ENCODE assay signal across 15 cellular contexts in genomic region chr3:193870376-193871092, GRCh38.
DNase-seq lines count a peak whose midpoint lies in the region; ATAC-seq and TF ChIP-seq lines count a peak whose summit lies in the region.
"Had no signal": no experiment of that assay in that cellular context is flagged by ENCODE, and none has a peak within 500 bp of the region (broad histone marks: within the 10 kb centered on the region; RNA-seq: fewer than 3 reads in every experiment).

No MANE protein-coding gene starts in this region.

- H3K4me1 Mint-ChIP-seq in MCF 10A (ENCODE audit: insufficient read depth, unreplicated experiment) (peaks cover 71% of the 10 kb centered on the region), endothelial cell (ENCODE audit: unreplicated experiment) (peaks cover 33% of the 10 kb centered on the region)

- H3K56ac ChIP-seq in mesendoderm (ENCODE audit: low read length) = peak overlapping the region; percentile 65

- H2AFZ ChIP-seq in ACC112 (ENCODE audit: low read length, unreplicated experiment) = no peak overlapping the region

- CTCF ChIA-PET in MCF 10A (lab: Yijun Ruan, JAX) = interaction anchor here (0.8 to 2.9 kb wide), 10 partner anchors 12 to 473 kb away, joined by 3 to 17 read pairs (median 4); no protein-coding TSS in a partner anchor

- no CpG with 5 or more reads among the region's 15 CpGs for WGBS in mesendoderm (ENCODE audit: extremely low coverage, insufficient coverage, low lambda C conversion rate)

- no peak overlapping the region for H3K18ac ChIP-seq in mesendoderm (ENCODE audit: low read length)

- no peak overlapping the region for H2BK120ac ChIP-seq in mesendoderm (ENCODE audit: low read depth, low read length)

- H3K27me3 Mint-ChIP-seq in MCF 10A (ENCODE audit: insufficient read depth, unreplicated experiment) (no peaks in the 10 kb centered on the region), endothelial cell (ENCODE audit: unreplicated experiment) (peaks cover 10% of the 10 kb centered on the region)

- TF ChIP-seq CTCF in MCF 10A (IDR thresholded peaks at IDR 0.05; ENCODE audit: unreplicated experiment) = no peak
- TF ChIP-seq CTCF in endothelial cell (IDR thresholded peaks at IDR 0.05; ENCODE audit: unreplicated experiment) = no peak

- H2AK5ac ChIP-seq in mesendoderm (ENCODE audit: low read length) = peak overlapping the region; percentile 3

- peaks cover 4% of the 10 kb centered on the region for H3K27me3 ChIP-seq in ACC112 (ENCODE audit: insufficient read depth, low read length)
- no peaks in the 10 kb centered on the region for H3K27me3 ChIP-seq in mesendoderm (ENCODE audit: insufficient read depth, low read length, poor library complexity)

- H3K4me2 ChIP-seq in mesendoderm (ENCODE audit: low read length) = no peak overlapping the region

- H3K4me1 ChIP-seq in ACC112 (ENCODE audit: control insufficient read depth, insufficient read depth, low read length, unreplicated experiment) (peaks cover 59% of the 10 kb centered on the region), mesendoderm (ENCODE audit: control insufficient read depth, low read depth, low read length) (peaks cover 6% of the 10 kb centered on the region)

- DNase-seq in HK-2 (ENCODE audit: unreplicated experiment) (peak; percentile 20), MCF 10A (ENCODE audit: unreplicated experiment) (peak; percentile 81), mesendoderm (peak; percentile 31), NCI-H82 treated with DMSO at 0.1 percent for 48 hours (lab: John Stamatoyannopoulos, UW; ENCODE audit: unreplicated experiment) (no peak), endothelial cell (ENCODE audit: low spot score) (no peak)
- DNase-seq: central memory CD4-positive, alpha-beta T cell; DMS79 treated with DMSO at 0.1 percent for 48 hours; erythroblast; NCI-H82 had no signal

- ATAC-seq in HG03039 (IDR thresholded peaks at IDR 0.05; ENCODE audit: unreplicated experiment) = no peak
- no peak for ATAC-seq in HG03571 (IDR thresholded peaks at IDR 0.05; ENCODE audit: unreplicated experiment)

- no peak overlapping the region for H2BK15ac ChIP-seq in mesendoderm (replicated peaks; ENCODE audit: low read depth)

- H3K27ac ChIP-seq in ACC112 (ENCODE audit: low read depth, low read length) (no peak overlapping the region), mesendoderm (ENCODE audit: low read depth, low read length) (no peak overlapping the region)
- H3K27ac ChIP-seq: SK-N-MC, VCaP had no signal

- POLR2A ChIA-PET in MCF 10A (lab: Yijun Ruan, JAX) = interaction anchor here (0.6 to 6.6 kb wide), 15 partner anchors 13 to 454 kb away, joined by 3 to 162 read pairs (median 13); partner anchors contain the start of gene HES1

- H3K9ac ChIP-seq in mesendoderm (ENCODE audit: low read length) = no peak overlapping the region

- peak overlapping the region; percentile 24; the same call in 1 of the 2 replicates for H3K4me3 ChIP-seq in ACC112 (ENCODE audit: low read depth, low read length)
- no peak overlapping the region for H3K4me3 ChIP-seq in mesendoderm (ENCODE audit: low read length)
- H3K4me3 ChIP-seq: SK-N-MC had no signal

- H3K4me3 Mint-ChIP-seq in MCF 10A (ENCODE audit: unreplicated experiment) (no peak overlapping the region), endothelial cell (ENCODE audit: unreplicated experiment) (no peak overlapping the region)
- H3K4me3 Mint-ChIP-seq: activated naive CD8-positive, alpha-beta T cell had no signal

- intact Hi-C loops in MCF 10A (cut with micrococcal nuclease) = loop anchor here (5.0 kb wide), 1 partner anchor 88 kb away; no protein-coding TSS in a partner anchor

- H4K8ac ChIP-seq in mesendoderm (ENCODE audit: low read depth, low read length) = no peak overlapping the region

- no peak overlapping the region for H4K5ac ChIP-seq in mesendoderm (ENCODE audit: low read length)

- H2BK5ac ChIP-seq in mesendoderm (ENCODE audit: low read length) = no peak overlapping the region

- H3K79me2 ChIP-seq in ACC112 (ENCODE audit: control insufficient read depth, insufficient read depth, low read length, unreplicated experiment) (no peaks in the 10 kb centered on the region), mesendoderm (ENCODE audit: control insufficient read depth, insufficient read depth, low read length) (no peaks in the 10 kb centered on the region)

- H3K36me3 Mint-ChIP-seq in MCF 10A (ENCODE audit: insufficient read depth, unreplicated experiment) = peaks cover 5% of the 10 kb centered on the region
- peaks cover 6% of the 10 kb centered on the region for H3K36me3 Mint-ChIP-seq in endothelial cell (ENCODE audit: low read depth, unreplicated experiment)
- H3K36me3 Mint-ChIP-seq: activated naive CD8-positive, alpha-beta T cell had no signal

- no peak overlapping the region for H3K4ac ChIP-seq in mesendoderm (ENCODE audit: low read depth, low read length)

- H3K36me3 ChIP-seq in ACC112 (ENCODE audit: insufficient read depth, low read length) = no peaks in the 10 kb centered on the region
- no peaks in the 10 kb centered on the region for H3K36me3 ChIP-seq in mesendoderm (ENCODE audit: control insufficient read depth, insufficient read depth, low read length)

- H3K79me1 ChIP-seq in mesendoderm (ENCODE audit: low read length) = no peaks in the 10 kb centered on the region

- no peaks in the 10 kb centered on the region for H3K9me3 Mint-ChIP-seq in MCF 10A (ENCODE audit: unreplicated experiment)
- H3K9me3 Mint-ChIP-seq in endothelial cell (ENCODE audit: unreplicated experiment) = no peaks in the 10 kb centered on the region

- H3K27ac Mint-ChIP-seq in MCF 10A (ENCODE audit: low read depth, unreplicated experiment) (peak overlapping the region; percentile 31), endothelial cell (ENCODE audit: unreplicated experiment) (no peak overlapping the region)
- H3K27ac Mint-ChIP-seq: activated naive CD8-positive, alpha-beta T cell had no signal

- no peak overlapping the region for H3K23ac ChIP-seq in mesendoderm (ENCODE audit: low read length)

- BruUV-seq in MCF 10A (replicated peaks; lab: Mats Ljungman, UMichigan) = no TSS peak

Comparison
In these comparisons a context has a peak if more than half of its experiments do, and no peak if none do; other contexts are left out.
1. DNase-seq: peak in HK-2 (single experiment), MCF 10A (single experiment) and mesendoderm (single experiment); none in NCI-H82 treated with DMSO at 0.1 percent for 48 hours (single experiment) and endothelial cell (single experiment).